In genomic region chr5:37428044-37428443, GRCh38 we compare ENCODE assay signal across 20 cellular contexts. TPM values are rescaled to one million over a fixed set of nuclear protein-coding genes. Genes with fewer than 3 reads are reported as not detected.
DNase-seq lines count a peak whose midpoint lies in the region; ATAC-seq, FAIRE-seq and TF ChIP-seq lines count a peak whose summit lies in the region.
"Had no signal": no experiment of that assay in that cellular context is flagged by ENCODE, and none has a peak within 500 bp of the region (broad histone marks: within the 10 kb centered on the region; RNA-seq: fewer than 3 reads in every experiment).

No MANE protein-coding gene starts in this region.

- TF ChIP-seq EP300 in A549 (IDR thresholded peaks at IDR 0.05) = no peak

- TF ChIP-seq RAD21 in A549 (conservative IDR thresholded peaks at IDR 0.05 in 1 of 2, IDR thresholded peaks at IDR 0.05 in 1 of 2) = no peak
- no peak for TF ChIP-seq RAD21 in IMR-90 (IDR thresholded peaks at IDR 0.05; ENCODE audit: low read length)

- H2BK120ac ChIP-seq in IMR-90 (ENCODE audit: low read depth, low read length) = no peak overlapping the region

- H2AK5ac ChIP-seq in IMR-90 (ENCODE audit: low read depth, low read length) = no peak overlapping the region

- no peak overlapping the region for H2BK20ac ChIP-seq in IMR-90 (ENCODE audit: low read depth, low read length)

- no peak overlapping the region for H3K4me3 ChIP-seq in A549
- no peak overlapping the region for H3K4me3 ChIP-seq in IMR-90 (ENCODE audit: insufficient read depth, low read depth, low read length)
- H3K4me3 ChIP-seq: GM23338 had no signal

- H3K14ac ChIP-seq in IMR-90 (replicated peaks; ENCODE audit: low read depth, low read length) = no peak overlapping the region

- H2AFZ ChIP-seq in IMR-90 (replicated peaks; ENCODE audit: low read length, poor library complexity) = no peak overlapping the region
- H2AFZ ChIP-seq: GM23338 had no signal

- H4K8ac ChIP-seq in IMR-90 (ENCODE audit: low read depth in 2 of 2, low read length in 2 of 2) = no peak overlapping the region

- no peak overlapping the region for H2BK15ac ChIP-seq in IMR-90 (ENCODE audit: low read depth, low read length)

- H3K9me3 ChIP-seq in A549 (no peaks in the 10 kb centered on the region), IMR-90 (ENCODE audit: control insufficient read depth, insufficient read depth, low read length) (no peaks in the 10 kb centered on the region)

- H3K4ac ChIP-seq in IMR-90 (ENCODE audit: low read depth, low read length) = no peak overlapping the region

- peaks cover 2% of the 10 kb centered on the region; the same call in 1 of the 2 replicates for H3K9me1 ChIP-seq in IMR-90 (ENCODE audit: insufficient read depth, low read length)

- H2AK9ac ChIP-seq in IMR-90 (replicated peaks; ENCODE audit: low read depth, low read length, poor library complexity) = no peak overlapping the region

- TF ChIP-seq POLR2A in A549 (IDR thresholded peaks at IDR 0.05; ENCODE audit: low read length) = no peak
- TF ChIP-seq POLR2A in IMR-90 (IDR thresholded peaks at IDR 0.05; ENCODE audit: low read depth, low read length) = no peak

- no peak for TF ChIP-seq CTCF in A549 (IDR thresholded peaks at IDR 0.05)
- no peak for TF ChIP-seq CTCF in IMR-90 (conservative IDR thresholded peaks at IDR 0.05; ENCODE audit: low read depth, low read length)

- no peaks in the 10 kb centered on the region for H3K4me1 ChIP-seq in A549
- H3K4me1 ChIP-seq in IMR-90 (ENCODE audit: control insufficient read depth, insufficient read depth, low read length) = peaks cover 2% of the 10 kb centered on the region

- H3K27ac ChIP-seq in A549 (no peak overlapping the region), IMR-90 (ENCODE audit: insufficient read depth, low read length) (no peak overlapping the region)

- no peaks in the 10 kb centered on the region for H4K20me1 ChIP-seq in IMR-90 (ENCODE audit: insufficient read depth, low read length)

- H3K9ac ChIP-seq in IMR-90 (ENCODE audit: low read depth, low read length) = no peak overlapping the region

- CTCF ChIA-PET in A549 (lab: Yijun Ruan, JAX) (interaction anchor here (1.3 to 1.7 kb wide), 2 partner anchors 15 to 765 kb away, joined by 4 to 6 read pairs; no protein-coding TSS in a partner anchor), IMR-90 (lab: Yijun Ruan, JAX) (interaction anchor here (1.5 kb wide), 1 partner anchor 33 kb away, joined by 5 read pairs; no protein-coding TSS in a partner anchor)

- H3K23ac ChIP-seq in IMR-90 (ENCODE audit: low read depth, low read length) = no peak overlapping the region

- BruUV-seq in IMR-90 (replicated peaks; lab: Mats Ljungman, UMichigan) = no TSS peak

- intact Hi-C loops in IMR-90 (cut with micrococcal nuclease) = no loop called here

- H2BK5ac ChIP-seq in IMR-90 (ENCODE audit: low read depth, low read length, poor library complexity, severe bottlenecking) = no peak overlapping the region

- H4K5ac ChIP-seq in IMR-90 (ENCODE audit: low read depth, low read length) = no peak overlapping the region

- peaks cover 11 to 14% of the 10 kb centered on the region in 2 experiments for H3K79me1 ChIP-seq in IMR-90 (ENCODE audit: low read depth in 1 of 2, low read length in 2 of 2)

- DNase-seq in A549 (ENCODE audit: low read depth in 1 of 2, low spot score in 1 of 2) (no peak), IMR-90 (no peak), frontal cortex (ENCODE audit: low spot score in 2 of 2) (no peak), SIG-M5 treated with dmso at 0.1 percent for 504 hours (lab: John Stamatoyannopoulos, UW; ENCODE audit: unreplicated experiment) (no peak)
- DNase-seq in effector CD8-positive, alpha-beta T cell (lab: John Stamatoyannopoulos, UW) = no peak
- DNase-seq: 8988T; C1 segment of cervical spinal cord; Calu3; CD4-positive, alpha-beta memory T cell; COR-L47; DMS53; DMS79 treated with DMSO at 0.1 percent for 48 hours; GF-D8; H9; HFFc6 had no signal

- no peak overlapping the region for H3K56ac ChIP-seq in IMR-90 (ENCODE audit: extremely low read depth, insufficient read depth, low read length)

- FAIRE-seq in A549 (lab: Jason Lieb, UNC) (no peak), frontal cortex (lab: Jason Lieb, UNC) (peak; percentile 15)
- FAIRE-seq: GM12891, GM18507 had no signal

- dilution Hi-C loops in IMR-90 (cut with HindIII; ENCODE audit: low sequenced_read_pairs, unreplicated experiment) = no loop called here

- H3K27me3 ChIP-seq in IMR-90 (ENCODE audit: control insufficient read depth, insufficient read depth, low read length) = no peaks in the 10 kb centered on the region

- WGBS in A549 (ENCODE audit: missing lambda C conversion rate) = 55% methylated on average over 1 of the region's 1 CpG
- no CpG with 5 or more reads among the region's 1 CpG for WGBS in IMR-90 (ENCODE audit: extremely low coverage in 2 of 2, insufficient read length in 1 of 2), 2 experiments

- POLR2A ChIA-PET in A549 (lab: Yijun Ruan, JAX) (no interaction called here), IMR-90 (lab: Charles Lee; ENCODE audit: unreplicated experiment) (interaction anchor here (0.6 kb wide), 1 partner anchor 392 kb away, joined by 5 read pairs; no protein-coding TSS in a partner anchor)

- in situ Hi-C loops in IMR-90 (cut with MboI; ENCODE audit: low sequenced_read_pairs) = no loop called here

- 0 out of 2 replicates have a peak, but pooled peaks cover 4% of the 10 kb centered on the region for H3K36me3 ChIP-seq in IMR-90 (ENCODE audit: control insufficient read depth, insufficient read depth, low read length)

- H3K4me2 ChIP-seq in A549 (no peak overlapping the region), IMR-90 (ENCODE audit: low read depth, low read length) (no peak overlapping the region)
- H3K4me2 ChIP-seq: GM23338 had no signal

- no peak overlapping the region for H4K91ac ChIP-seq in IMR-90 (ENCODE audit: insufficient read depth, low read depth, low read length)

- no peak overlapping the region for H3K18ac ChIP-seq in IMR-90 (ENCODE audit: low read depth, low read length)

- ATAC-seq in A549 (no peak), IMR-90 (ENCODE audit: low read depth) (no peak), HG03354 (IDR thresholded peaks at IDR 0.05; ENCODE audit: poor library complexity, severe bottlenecking, unreplicated experiment) (no peak)
- ATAC-seq: GM23338, HCT116 had no signal

TF ChIP-seq in A549, 52 proteins besides CTCF, POLR2A, EP300 and RAD21:
- TF ChIP-seq JUN (IDR thresholded peaks at IDR 0.05) (no peak), MAFK (IDR thresholded peaks at IDR 0.05; ENCODE audit: partially characterized antibody) (peak; percentile 82)

TF ChIP-seq in IMR-90, 13 proteins besides CTCF, POLR2A, EP300 and RAD21:
- TF ChIP-seq FOS (IDR thresholded peaks at IDR 0.05; ENCODE audit: low read depth, low read length) (no peak), CEBPB (IDR thresholded peaks at IDR 0.05; ENCODE audit: low read depth, low read length) (no peak), RFX5 (IDR thresholded peaks at IDR 0.05; ENCODE audit: low read depth, low read length) (no peak), MAFK (IDR thresholded peaks at IDR 0.05; ENCODE audit: low read depth, low read length) (peak; percentile 77), MAZ (IDR thresholded peaks at IDR 0.05; ENCODE audit: borderline replicate concordance, low read depth, low read length) (no peak)
TF ChIP-seq in IMR-90: peak in this region for 1.

RNA-seq across cellular contexts. Expression of gene WDR70, which starts 48.9 kb away (rescaled TPM):
- 24.4 and 28.8 TPM in 2 replicates for polyA plus RNA-seq in A549 (2011; rRNA removed)
- 6.7 and 6.9 TPM in 2 replicates for polyA plus RNA-seq in A549 (2012; cell fraction: cytosol; rRNA removed)
- 6.8 and 14.3 TPM in 2 replicates for polyA plus RNA-seq in A549 (2012; cell fraction: nucleus; rRNA removed)
- polyA plus RNA-seq in A549 (2017; fragmentation: RNase III; extraction: RNeasy Plus Mini Kit Qiagen cat#74134 plus additional on column Dnase treatment) = 13.3 to 14.7 TPM (median 13.8 TPM) in 3 replicates
- 13.0 and 14.9 TPM in 2 replicates for polyA minus RNA-seq in A549 (2011; rRNA and poly(A)+ RNA removed)
- total RNA-seq in IMR-90 (2012; rRNA removed) = 29.9 and 33.1 TPM in 2 replicates
- 12.1 and 16.7 TPM in 2 replicates for polyA plus RNA-seq in IMR-90 (2012; rRNA removed)
- polyA plus RNA-seq in IMR-90 (2012; cell fraction: cytosol; rRNA removed) = 3.7 and 7.6 TPM in 2 replicates
- polyA plus RNA-seq in IMR-90 (2012; cell fraction: nucleus; rRNA removed; ENCODE audit: low replicate concordance) = 6.8 and 16.9 TPM in 2 replicates
- 37.1 TPM for total RNA-seq in frontal cortex

RNA-seq across cellular contexts. Expression of gene NUP155, which starts 57.1 kb away (rescaled TPM):
- polyA plus RNA-seq in A549 (2011; rRNA removed) (33.3 and 38.8 TPM in 2 replicates), A549 (2017; fragmentation: RNase III; extraction: RNeasy Plus Mini Kit Qiagen cat#74134 plus additional on column Dnase treatment) (14.4 to 17.3 TPM (median 16.1 TPM) in 3 replicates), IMR-90 (2012; rRNA removed) (6.7 and 7.5 TPM in 2 replicates)
- polyA plus RNA-seq in A549 (2012; cell fraction: cytosol; rRNA removed) = 6.7 and 7.9 TPM in 2 replicates
- polyA plus RNA-seq in A549 (2012; cell fraction: nucleus; rRNA removed) = 8.9 and 14.6 TPM in 2 replicates
- polyA minus RNA-seq in A549 (2011; rRNA and poly(A)+ RNA removed) = 87.2 and 93.9 TPM in 2 replicates
- total RNA-seq in IMR-90 (2012; rRNA removed) (43.9 and 53.6 TPM in 2 replicates), frontal cortex (55.8 TPM)
- polyA plus RNA-seq in IMR-90 (2012; cell fraction: cytosol; rRNA removed) = 1.6 and 2.6 TPM in 2 replicates
- 1.3 and 7.5 TPM in 2 replicates for polyA plus RNA-seq in IMR-90 (2012; cell fraction: nucleus; rRNA removed; ENCODE audit: low replicate concordance)
